10 cellular contexts compared by ENCODE assay signal in genomic region chr1:94819584-94819944, GRCh38. TPM values are rescaled to one million over a fixed set of nuclear protein-coding genes. Genes with fewer than 3 reads are reported as not detected.
DNase-seq lines count a peak whose midpoint lies in the region; ATAC-seq and TF ChIP-seq lines count a peak whose summit lies in the region.
"Had no signal": no experiment of that assay in that cellular context is flagged by ENCODE, and none has a peak within 500 bp of the region (broad histone marks: within the 10 kb centered on the region; RNA-seq: fewer than 3 reads in every experiment).

No MANE protein-coding gene starts in this region.

- peaks cover 32% of the 10 kb centered on the region for H3K27me3 Mint-ChIP-seq in activated naive CD8-positive, alpha-beta T cell treated with anti-CD3 and anti-CD28 coated beads, Interleukin-2, amount 50 U/mL, for 24 hours

- peaks cover 8 to 22% of the 10 kb centered on the region in 2 experiments; a peak in 2 of 4 replicates for H3K4me1 ChIP-seq in HCT116 (ENCODE audit: control insufficient read depth in 1 of 2, insufficient read depth in 2 of 2, low read length in 2 of 2)
- H3K4me1 ChIP-seq in iPS-18a (ENCODE audit: control insufficient read depth, low read depth, low read length): peaks cover 11% of the 10 kb centered on the region

- ATAC-seq in HCT116: peak; percentile 29
- ATAC-seq in activated naive CD8-positive, alpha-beta T cell treated with anti-CD3 and anti-CD28 coated beads, Interleukin-2, amount 50 U/mL, for 24 hours: no peak

- no peaks in the 10 kb centered on the region for H3K36me3 Mint-ChIP-seq in activated naive CD8-positive, alpha-beta T cell treated with anti-CD3 and anti-CD28 coated beads, Interleukin-2, amount 50 U/mL, for 24 hours (ENCODE audit: low read depth)

- RAD21 ChIA-PET in HCT116 (lab: Charles Lee; ENCODE audit: low non-redundant PET in 1 of 2, low total read pairs in 2 of 2, uncharacterized antibody in 2 of 2, unreplicated experiment in 2 of 2): no interaction called here

- peak overlapping the region; percentile 52 for H3K4me3 Mint-ChIP-seq in activated naive CD8-positive, alpha-beta T cell treated with anti-CD3 and anti-CD28 coated beads, Interleukin-2, amount 50 U/mL, for 24 hours

- TF ChIP-seq CTCF in HCT116 (IDR thresholded peaks at IDR 0.05 in 2 of 3, conservative IDR thresholded peaks at IDR 0.05 in 1 of 3; ENCODE audit: borderline replicate concordance in 1 of 3, insufficient read depth in 1 of 3, low read depth in 2 of 3, low read length in 2 of 3): no peak

- H3K36me3 ChIP-seq in HCT116 (ENCODE audit: control insufficient read depth in 1 of 2, insufficient read depth in 2 of 2, low read length in 2 of 2): 0 out of 4 replicates have a peak, but pooled peaks cover 0 to under 1% of the 10 kb centered on the region in 2 experiments
- H3K36me3 ChIP-seq in iPS-18a (ENCODE audit: control insufficient read depth, low read depth, low read length): no peaks in the 10 kb centered on the region

- peak overlapping the region; percentile 41; the same call in 1 of the 2 replicates for H3K27ac ChIP-seq in HCT116 (ENCODE audit: low read depth, low read length)
- H3K27ac ChIP-seq in iPS-18a (ENCODE audit: low read length): no peak overlapping the region

- peak overlapping the region; percentile 91 for H2AFZ ChIP-seq in HCT116 (ENCODE audit: low read depth, low read length, poor library complexity, severe bottlenecking)

- H3K9ac ChIP-seq in HCT116 (ENCODE audit: low read length): peak overlapping the region; percentile 69
- peak overlapping the region; percentile 49 for H3K9ac ChIP-seq in iPS-18a (ENCODE audit: low read length)

- no peak for TF ChIP-seq POLR2A in HCT116 (IDR thresholded peaks at IDR 0.05; ENCODE audit: borderline replicate concordance, extremely low read depth, insufficient read depth, insufficient read length)

- H3K27ac Mint-ChIP-seq in activated naive CD8-positive, alpha-beta T cell treated with anti-CD3 and anti-CD28 coated beads, Interleukin-2, amount 50 U/mL, for 24 hours: no peak overlapping the region

- H3K4me2 ChIP-seq in HCT116 (ENCODE audit: low read length): peak overlapping the region; percentile 95

- no peaks in the 10 kb centered on the region for H3K27me3 ChIP-seq in HCT116 (ENCODE audit: insufficient read depth, low read length)
- peaks cover 29% of the 10 kb centered on the region for H3K27me3 ChIP-seq in iPS-18a (ENCODE audit: control insufficient read depth, insufficient read depth, low read length)

- CTCF ChIA-PET in HCT116 (lab: Charles Lee): interaction anchor here (0.6 kb wide), 1 partner anchor 121 kb away, joined by 3 read pairs; no protein-coding TSS in a partner anchor

- TF ChIP-seq RAD21 in HCT116 (IDR thresholded peaks at IDR 0.05; ENCODE audit: low read depth): no peak

- no peaks in the 10 kb centered on the region for H3K79me2 ChIP-seq in HCT116 (ENCODE audit: insufficient read depth, low read length)

- DNase-seq in HCT116 (ENCODE audit: low read depth, low spot score) (no peak), skeletal muscle cell (ENCODE audit: low read depth) (no peak), NCI-H2196 (lab: John Stamatoyannopoulos, UW; ENCODE audit: unreplicated experiment) (no peak), NCI-H82 treated with DMSO at 0.1 percent for 48 hours (lab: John Stamatoyannopoulos, UW; ENCODE audit: unreplicated experiment) (no peak), NCI-H1436 treated with DMSO at 0.1 percent for 48 hours (lab: John Stamatoyannopoulos, UW) (no peak), NCI-H446 (lab: John Stamatoyannopoulos, UW) (no peak)
- no peak for DNase-seq in activated naive CD8-positive, alpha-beta T cell treated with anti-CD3 and anti-CD28 coated beads, Interleukin-2, amount 50 U/mL, for 24 hours
- DNase-seq: activated gamma-delta T cell, NCI-H2081 treated with DMSO at 0.1 percent for 48 hours had no signal

- peak overlapping the region; percentile 69 to 88 for H3K4me3 ChIP-seq in HCT116 (replicated peaks in 1 of 2; ENCODE audit: low read depth in 1 of 2, low read length in 2 of 2)
- peak overlapping the region; percentile 77 for H3K4me3 ChIP-seq in iPS-18a (ENCODE audit: low read length)
- peak overlapping the region; percentile 63 for H3K4me3 ChIP-seq in skeletal muscle cell (ENCODE audit: low read depth, low read length)

- TSS peak; percentile 48 for BruUV-seq in HCT116 (replicated peaks; lab: Mats Ljungman, UMichigan)

- H3K9me3 ChIP-seq in HCT116 (ENCODE audit: control insufficient read depth in 1 of 2, insufficient read depth in 1 of 2, low read depth in 1 of 2, low read length in 2 of 2) (no peaks in the 10 kb centered on the region), iPS-18a (ENCODE audit: control insufficient read depth, low read depth, low read length) (no peaks in the 10 kb centered on the region)

- H3K4me1 Mint-ChIP-seq in activated naive CD8-positive, alpha-beta T cell treated with anti-CD3 and anti-CD28 coated beads, Interleukin-2, amount 50 U/mL, for 24 hours: no peaks in the 10 kb centered on the region

- intact Hi-C loops in HCT116 (cut with micrococcal nuclease): no loop called here

- H3K9me3 Mint-ChIP-seq in activated naive CD8-positive, alpha-beta T cell treated with anti-CD3 and anti-CD28 coated beads, Interleukin-2, amount 50 U/mL, for 24 hours: no peaks in the 10 kb centered on the region

- POLR2A ChIA-PET in HCT116 (lab: Charles Lee): no interaction called here

- no peaks in the 10 kb centered on the region for H4K20me1 ChIP-seq in HCT116 (ENCODE audit: insufficient read depth)

- H3K9me2 ChIP-seq in HCT116 (ENCODE audit: insufficient read depth): no peaks in the 10 kb centered on the region

TF ChIP-seq in HCT116, 20 proteins besides CTCF, POLR2A, EP300 and RAD21:
- no peak for TF ChIP-seq SRF (IDR thresholded peaks at IDR 0.05; ENCODE audit: low read depth)
- TF ChIP-seq EZH2phosphoT487 (IDR thresholded peaks at IDR 0.05; ENCODE audit: borderline replicate concordance): no peak
- TF ChIP-seq, protein P1, sequence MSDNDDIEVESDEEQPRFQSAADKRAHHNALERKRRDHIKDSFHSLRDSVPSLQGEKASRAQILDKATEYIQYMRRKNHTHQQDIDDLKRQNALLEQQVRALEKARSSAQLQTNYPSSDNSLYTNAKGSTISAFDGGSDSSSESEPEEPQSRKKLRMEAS (IDR thresholded peaks at IDR 0.05): no peak
- no peak for TF ChIP-seq SIN3A (IDR thresholded peaks at IDR 0.05; ENCODE audit: low read depth)
- TF ChIP-seq EGR1 (IDR thresholded peaks at IDR 0.05; ENCODE audit: low read depth): no peak

RNA-seq across cellular contexts. Expression of gene SLC44A3, which starts 0.6 kb away (rescaled TPM):
- 9.6 TPM for total RNA-seq in HCT116 (2021; ENCODE audit: unreplicated experiment)
- 6.4 and 8.7 TPM in 2 replicates for polyA plus RNA-seq in HCT116 (2012)
